8 cellular contexts compared by ENCODE assay signal in genomic region chr19:47243776-47244547, GRCh38. TPM values are rescaled to one million over a fixed set of nuclear protein-coding genes. Genes with fewer than 3 reads are reported as not detected.
DNase-seq lines count a peak whose midpoint lies in the region; ATAC-seq lines count a peak whose summit lies in the region.

No MANE protein-coding gene starts in this region.

- H3K4me3 ChIP-seq in HUES6 (ENCODE audit: low read depth, low read length), result peak overlapping the region; percentile 58

- ATAC-seq in GM19455 (IDR thresholded peaks at IDR 0.05; ENCODE audit: unreplicated experiment) (peak; percentile 63), esophagus mucosa (peak; percentile 83)

- H3K36me3 ChIP-seq in HUES6 (ENCODE audit: control insufficient read depth, insufficient read depth, low read length), result no peaks in the 10 kb centered on the region

- 0 out of 2 replicates have a peak overlapping the region, but pooled peaks have one; percentile 41 for H3K27ac ChIP-seq in HUES6 (ENCODE audit: low read depth, low read length)

- H3K27me3 ChIP-seq in HUES6 (ENCODE audit: control insufficient read depth, insufficient read depth, low read length), result peaks cover 40% of the 10 kb centered on the region

- DNase-seq in COLO829 (ENCODE audit: low spot score) (peak; percentile 79), OCI-M2 (lab: John Stamatoyannopoulos, UW; ENCODE audit: unreplicated experiment) (peak; percentile 87), activated T-cell treated with anti-CD3 and anti-CD28 coated beads for 48 hours (ENCODE audit: low read depth) (peak; percentile 97), myocyte (ENCODE audit: low read depth) (peak; percentile 91)
- peak; percentile 75 for DNase-seq in stimulated activated CD8-positive, alpha-beta memory T cell treated with anti-CD3 and anti-CD28 coated beads, Interleukin-7, amount 100 ng/mL, for 24 hours (ENCODE audit: low read depth)

- H3K4me1 ChIP-seq in HUES6 (ENCODE audit: control insufficient read depth, insufficient read depth, low read length), result peaks cover 17% of the 10 kb centered on the region

- 0 out of 2 replicates have a peak, but pooled peaks cover 4% of the 10 kb centered on the region for H3K9me3 ChIP-seq in HUES6 (ENCODE audit: control insufficient read depth, insufficient read depth, low read depth, low read length)

- H3K9ac ChIP-seq in HUES6 (ENCODE audit: low read length), result peak overlapping the region; percentile 49

RNA-seq across cellular contexts. Expression of gene CCDC9, which starts 12.4 kb away (rescaled TPM):
- total RNA-seq in esophagus mucosa, result 14.6 TPM
- total RNA-seq in myocyte, result 5.9 and 6.9 TPM in 2 replicates
- polyA plus RNA-seq in myocyte (2012), result 24.9 TPM

RNA-seq across cellular contexts. Expression of gene BBC3, which starts 13.0 kb away (rescaled TPM):
- 1.6 TPM for total RNA-seq in esophagus mucosa
- 13.2 and 18.0 TPM in 2 replicates for total RNA-seq in myocyte
- 21.5 TPM for polyA plus RNA-seq in myocyte (2012)

RNA-seq across cellular contexts. Expression of gene INAFM1, which starts 30.7 kb away (rescaled TPM):
- 7.3 TPM for total RNA-seq in esophagus mucosa
- 1.8 and 1.9 TPM in 2 replicates for total RNA-seq in myocyte
- polyA plus RNA-seq in myocyte (2012), result 9.3 TPM

Comparison
In these comparisons a context has a peak if more than half of its experiments do, and no peak if none do; other contexts are left out.
1. Peak in every context shown above with its lines: DNase-seq, ATAC-seq, H3K4me3 ChIP-seq and H3K27ac ChIP-seq.